ENCODE assay signal across 1 cellular context in genomic region chr3:184328516-184328915, GRCh38.
TF ChIP-seq lines count a peak whose summit lies in the region.

No MANE protein-coding gene starts in this region.

TF ChIP-seq in GM12891, 5 proteins besides CTCF, POLR2A, EP300 and RAD21:
- no peak for TF ChIP-seq TAF1 (IDR thresholded peaks at IDR 0.05; ENCODE audit: low read depth, low read length)
- 0 out of 2 replicates have a peak, but pooled peaks have one; percentile 19 for TF ChIP-seq POLR2AphosphoS5 (IDR thresholded peaks at IDR 0.05; ENCODE audit: low read depth, low read length)
